20 cellular contexts compared by ENCODE assay signal in the genomic region with DNA sequence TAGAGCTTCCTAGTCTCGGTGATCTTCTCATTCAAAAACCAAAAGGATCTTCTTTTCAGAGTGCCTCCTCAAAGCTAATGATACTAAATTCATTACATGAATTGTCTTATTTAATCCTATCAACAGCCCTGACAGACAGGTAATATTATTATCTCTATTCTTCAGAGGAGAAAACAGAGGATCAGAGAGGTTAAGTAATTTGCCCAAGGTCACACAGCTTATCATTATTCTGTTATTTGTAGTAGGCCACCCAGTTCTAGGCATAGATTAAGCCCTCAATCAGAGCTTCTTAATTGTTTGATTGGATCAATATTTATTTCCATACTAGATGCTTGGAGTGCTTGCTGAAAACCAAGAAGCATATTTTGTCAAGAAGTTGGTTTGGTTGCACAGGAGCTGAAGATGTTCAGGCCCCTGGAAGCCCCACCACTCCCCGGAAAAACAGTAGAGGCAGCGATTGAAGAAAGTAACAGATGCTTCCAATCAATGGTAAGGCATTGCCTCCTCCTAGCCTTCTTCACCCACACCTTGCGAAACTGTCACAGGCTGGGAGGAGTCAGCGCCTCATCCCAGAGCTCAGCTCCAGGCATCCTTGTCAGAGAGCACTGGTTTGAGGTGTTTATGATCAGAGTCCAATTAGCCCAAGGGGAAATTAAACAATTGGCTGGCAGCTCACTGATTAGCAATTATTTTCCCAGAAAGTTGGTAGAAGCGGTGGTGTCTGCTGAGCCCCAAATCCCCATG.
"Had no signal": no experiment of that assay in that cellular context is flagged by ENCODE, and none has a peak within 500 bp of the region (broad histone marks: within the 10 kb centered on the region; RNA-seq: fewer than 3 reads in every experiment).

No MANE protein-coding gene starts in this region.

- H3K36me3 Mint-ChIP-seq: naive thymus-derived CD8-positive, alpha-beta T cell had no signal

- H3K9me3 Mint-ChIP-seq: dendritic cell treated with granulocyte-macrophage colony-stimulating factor and Interleukin-4, amounts not matched to agents 40 ng/mL and 50 ng/mL, for 4 days; endodermal cell; naive thymus-derived CD8-positive, alpha-beta T cell; neural crest cell had no signal

- H3K4me3 Mint-ChIP-seq: dendritic cell treated with granulocyte-macrophage colony-stimulating factor and Interleukin-4, amounts not matched to agents 40 ng/mL and 50 ng/mL, for 4 days; endodermal cell; naive thymus-derived CD8-positive, alpha-beta T cell; neural crest cell had no signal

- H3K79me2 ChIP-seq: hepatocyte had no signal

- H3K27me3 ChIP-seq: hepatocyte, sigmoid colon, upper lobe of left lung, uterus had no signal

- H3K36me3 ChIP-seq: sigmoid colon, upper lobe of left lung, uterus had no signal

- H3K27ac ChIP-seq: hepatocyte, sigmoid colon, skin epidermis, upper lobe of left lung, uterus had no signal

- H3K4me1 Mint-ChIP-seq: naive thymus-derived CD8-positive, alpha-beta T cell had no signal

- H3K4me1 ChIP-seq: sigmoid colon, upper lobe of left lung, uterus had no signal

- DNase-seq: endodermal cell; erythroblast; foreskin melanocyte; head of caudate nucleus; left colon; left ventricle myocardium superior; mucosa of descending colon; naive thymus-derived CD8-positive, alpha-beta T cell; posterior cingulate gyrus; sigmoid colon; stimulated activated CD4-positive, alpha-beta T cell treated with anti-CD3 and anti-CD28 coated beads, Interleukin-12 subunit alpha, Interleukin-12 subunit beta, amount 100 ng/mL, for 4 hours; stimulated activated CD4-positive, alpha-beta T cell treated with anti-CD3 and anti-CD28 coated beads, Interleukin-2, amount 100 ng/mL, for 48 hours; stimulated activated naive CD4-positive, alpha-beta T cell treated with Interleukin-2 at 50 U/mL for 16 hours; upper lobe of left lung; uterus had no signal

- H3K9me3 ChIP-seq: mucosa of descending colon, sigmoid colon, upper lobe of left lung, uterus had no signal

- H3K4me3 ChIP-seq: hepatocyte, lung, mucosa of descending colon, sigmoid colon, skin epidermis, upper lobe of left lung, uterus had no signal

- H3K27me3 Mint-ChIP-seq: dendritic cell treated with granulocyte-macrophage colony-stimulating factor and Interleukin-4, amounts not matched to agents 40 ng/mL and 50 ng/mL, for 4 days had no signal

- H2AFZ ChIP-seq: hepatocyte had no signal

- H3K27ac Mint-ChIP-seq: dendritic cell treated with granulocyte-macrophage colony-stimulating factor and Interleukin-4, amounts not matched to agents 40 ng/mL and 50 ng/mL, for 4 days; endodermal cell; naive thymus-derived CD8-positive, alpha-beta T cell had no signal

- H3K4me2 ChIP-seq: hepatocyte had no signal

- ATAC-seq: left colon; left ventricle myocardium superior; mucosa of descending colon; naive thymus-derived CD8-positive, alpha-beta T cell had no signal
